In genomic region chr11:108144615-108145014, GRCh38 we compare ENCODE assay signal across 22 cellular contexts. TPM values are rescaled to one million over a fixed set of nuclear protein-coding genes. Genes with fewer than 3 reads are reported as not detected.
DNase-seq lines count a peak whose midpoint lies in the region; ATAC-seq and TF ChIP-seq lines count a peak whose summit lies in the region.
"Had no signal": no experiment of that assay in that cellular context is flagged by ENCODE, and none has a peak within 500 bp of the region (broad histone marks: within the 10 kb centered on the region; RNA-seq: fewer than 3 reads in every experiment).

No MANE protein-coding gene starts in this region.

- ATAC-seq in T-cell (replicated peaks in 1 of 4) (no peak), GM18870 (IDR thresholded peaks at IDR 0.05; ENCODE audit: unreplicated experiment) (no peak)
- no peak for ATAC-seq in stimulated activated naive CD8-positive, alpha-beta T cell treated with anti-CD3 and anti-CD28 coated beads, Interleukin-15, amount 100 ng/mL, for 72 hours
- ATAC-seq: left lung had no signal

- H3K4me1 ChIP-seq in mammary epithelial cell (ENCODE audit: insufficient read depth, low read length) = no peaks in the 10 kb centered on the region
- H3K4me1 ChIP-seq: left lung, uterus had no signal

- H3K4me1 Mint-ChIP-seq in activated naive CD4-positive, alpha-beta T cell treated with anti-CD3 and anti-CD28 coated beads for 36 hours (ENCODE audit: low read depth) = peaks cover 15% of the 10 kb centered on the region
- peaks cover 13 to 18% (median 15%) of the 10 kb centered on the region in 3 donors for H3K4me1 Mint-ChIP-seq in T-cell
- H3K4me1 Mint-ChIP-seq in activated naive CD8-positive, alpha-beta T cell treated with anti-CD3 and anti-CD28 coated beads for 36 hours = peaks cover 15% of the 10 kb centered on the region
- H3K4me1 Mint-ChIP-seq in stimulated activated naive CD8-positive, alpha-beta T cell treated with anti-CD3 and anti-CD28 coated beads, Interleukin-15, amount 100 ng/mL, for 72 hours = peaks cover 18% of the 10 kb centered on the region

- no peak overlapping the region for H3K4me3 Mint-ChIP-seq in activated naive CD4-positive, alpha-beta T cell treated with anti-CD3 and anti-CD28 coated beads for 36 hours
- H3K4me3 Mint-ChIP-seq in T-cell = no peak overlapping the region
- no peak overlapping the region for H3K4me3 Mint-ChIP-seq in activated naive CD8-positive, alpha-beta T cell treated with anti-CD3 and anti-CD28 coated beads for 36 hours
- H3K4me3 Mint-ChIP-seq in stimulated activated naive CD8-positive, alpha-beta T cell treated with anti-CD3 and anti-CD28 coated beads, Interleukin-15, amount 100 ng/mL, for 72 hours = no peak overlapping the region
- H3K4me3 Mint-ChIP-seq: IgD-negative memory B cell; T-helper 1 cell treated with Interleukin-12 subunit alpha and Interleukin-12 subunit beta and Interleukin-4 antibody, amounts not matched to agents 30 μg/mL and 1 μg/mL, for 36 hours had no signal

- in situ Hi-C loops in mammary epithelial cell (cut with MboI; ENCODE audit: low sequenced_read_pairs in 2 of 2) = no loop called here

- no peaks in the 10 kb centered on the region for H4K20me1 ChIP-seq in mammary epithelial cell (ENCODE audit: insufficient read depth, low read length)

- WGBS in mammary epithelial cell (ENCODE audit: low coverage, missing lambda C conversion rate) = 100% methylated on average over 3 of the region's 3 CpGs

- no peak overlapping the region for H3K9ac ChIP-seq in mammary epithelial cell (ENCODE audit: insufficient read depth, low read length)

- no peak for TF ChIP-seq CTCF in mammary epithelial cell (conservative IDR thresholded peaks at IDR 0.05 in 1 of 2, IDR thresholded peaks at IDR 0.05 in 1 of 2; ENCODE audit: extremely low read depth in 1 of 2, insufficient read depth in 1 of 2, low read depth in 1 of 2, low read length in 2 of 2)

- H3K27ac Mint-ChIP-seq in activated naive CD4-positive, alpha-beta T cell treated with anti-CD3 and anti-CD28 coated beads for 36 hours = peak overlapping the region; percentile 44
- peak overlapping the region; percentile 80 to 85 for H3K27ac Mint-ChIP-seq in T-cell
- peak overlapping the region; percentile 54 for H3K27ac Mint-ChIP-seq in activated naive CD8-positive, alpha-beta T cell treated with anti-CD3 and anti-CD28 coated beads for 36 hours
- peak overlapping the region; percentile 69 to 73 for H3K27ac Mint-ChIP-seq in stimulated activated naive CD8-positive, alpha-beta T cell treated with anti-CD3 and anti-CD28 coated beads, Interleukin-15, amount 100 ng/mL, for 72 hours

- peaks cover 57% of the 10 kb centered on the region for H3K36me3 Mint-ChIP-seq in activated naive CD4-positive, alpha-beta T cell treated with anti-CD3 and anti-CD28 coated beads for 36 hours (ENCODE audit: low read depth)
- H3K36me3 Mint-ChIP-seq in T-cell = peaks cover 75% of the 10 kb centered on the region
- H3K36me3 Mint-ChIP-seq in activated naive CD8-positive, alpha-beta T cell treated with anti-CD3 and anti-CD28 coated beads for 36 hours = peaks cover 57% of the 10 kb centered on the region

- no peak overlapping the region for H2AFZ ChIP-seq in mammary epithelial cell (ENCODE audit: low read depth, low read length)

- no peak overlapping the region for H3K4me3 ChIP-seq in mammary epithelial cell (replicated peaks in 1 of 3; ENCODE audit: insufficient read depth in 1 of 3, low read depth in 2 of 3, low read length in 3 of 3)
- H3K4me3 ChIP-seq: left lung, uterus had no signal

- H3K4me2 ChIP-seq in mammary epithelial cell (ENCODE audit: insufficient read depth, low read depth, low read length) = no peak overlapping the region

- dilution Hi-C loops in mammary epithelial cell (cut with HindIII; ENCODE audit: low sequenced_read_pairs) = no loop called here

- H3K9me3 ChIP-seq in mammary epithelial cell (replicated peaks; ENCODE audit: insufficient read depth, low read length) = no peaks in the 10 kb centered on the region
- H3K9me3 ChIP-seq: left lung, uterus had no signal

- intact Hi-C loops in activated naive CD4-positive, alpha-beta T cell treated with anti-CD3 and anti-CD28 coated beads for 36 hours (cut with micrococcal nuclease) = no loop called here
- intact Hi-C loops in mammary epithelial cell (cut with micrococcal nuclease) = no loop called here

- H3K36me3 ChIP-seq in mammary epithelial cell (ENCODE audit: insufficient read depth, low read length) = peaks cover 37% of the 10 kb centered on the region
- H3K36me3 ChIP-seq: uterus had no signal

- H3K27me3 ChIP-seq in mammary epithelial cell (ENCODE audit: insufficient read depth, low read length) = no peaks in the 10 kb centered on the region
- H3K27me3 ChIP-seq: left lung, uterus had no signal

- no TSS peak for BruUV-seq in mammary epithelial cell (replicated peaks; lab: Mats Ljungman, UMichigan)

- DNase-seq in activated naive CD4-positive, alpha-beta T cell treated with anti-CD3 and anti-CD28 coated beads for 36 hours = peak; percentile 7
- no peak for DNase-seq in activated naive CD4-positive, alpha-beta T cell treated with Interleukin-2 at 50 U/mL for 16 hours
- DNase-seq in T-cell (no peak), mammary epithelial cell (no peak)
- DNase-seq in activated naive CD8-positive, alpha-beta T cell treated with anti-CD3 and anti-CD28 coated beads for 36 hours = no peak
- no peak for DNase-seq in stimulated activated naive CD8-positive, alpha-beta T cell treated with anti-CD3 and anti-CD28 coated beads, Interleukin-15, amount 100 ng/mL, for 72 hours
- DNase-seq: activated gamma-delta T cell treated with Interleukin-2 at 50 U/mL for 16 hours; C1 segment of cervical spinal cord; central memory CD4-positive, alpha-beta T cell; DMS 273 treated with DMSO at 0.1 percent for 48 hours; left lung; NCI-H1105 treated with DMSO at 0.1 percent for 48 hours; NCI-H2029; NCI-H2227 treated with DMSO at 0.1 percent for 48 hours; NCI-H69; retina; small intestine; stimulated activated CD4-positive, alpha-beta T cell treated with anti-CD3 and anti-CD28 coated beads, Interleukin-2, amount 100 ng/mL, for 24 hours; uterus had no signal

- CTCF ChIA-PET in activated naive CD4-positive, alpha-beta T cell treated with anti-CD3 and anti-CD28 coated beads for 36 hours (lab: Charles Lee) = interaction anchor here (0.5 to 0.6 kb wide), 2 partner anchors 16 to 47 kb away, joined by 3 to 4 read pairs; no protein-coding TSS in a partner anchor
- CTCF ChIA-PET in T-cell (lab: Charles Lee) = interaction anchor here (0.7 to 0.8 kb wide), 2 partner anchors 75 to 1610 kb away, joined by 3 to 7 read pairs; no protein-coding TSS in a partner anchor
- CTCF ChIA-PET in mammary epithelial cell (lab: Charles Lee; ENCODE audit: low non-redundant PET) = no interaction called here

- no peaks in the 10 kb centered on the region for H3K27me3 Mint-ChIP-seq in activated naive CD4-positive, alpha-beta T cell treated with anti-CD3 and anti-CD28 coated beads for 36 hours (ENCODE audit: low read depth)
- no peaks in the 10 kb centered on the region for H3K27me3 Mint-ChIP-seq in T-cell
- no peaks in the 10 kb centered on the region for H3K27me3 Mint-ChIP-seq in activated naive CD8-positive, alpha-beta T cell treated with anti-CD3 and anti-CD28 coated beads for 36 hours
- H3K27me3 Mint-ChIP-seq in stimulated activated naive CD8-positive, alpha-beta T cell treated with anti-CD3 and anti-CD28 coated beads, Interleukin-15, amount 100 ng/mL, for 72 hours = no peaks in the 10 kb centered on the region
- H3K27me3 Mint-ChIP-seq: IgD-negative memory B cell had no signal

- POLR2A ChIA-PET in T-cell (lab: Charles Lee) = interaction anchor here in 1 of 2 donors (0.6 to 1.3 kb wide), 2 partner anchors 10 to 594 kb away, joined by 4 to 9 read pairs; no protein-coding TSS in a partner anchor

- no peak overlapping the region for H3K27ac ChIP-seq in mammary epithelial cell (ENCODE audit: insufficient read depth, low read depth, low read length)
- H3K27ac ChIP-seq: left lung, uterus had no signal

- no peaks in the 10 kb centered on the region for H3K9me3 Mint-ChIP-seq in activated naive CD4-positive, alpha-beta T cell treated with anti-CD3 and anti-CD28 coated beads for 36 hours
- no peaks in the 10 kb centered on the region for H3K9me3 Mint-ChIP-seq in T-cell
- H3K9me3 Mint-ChIP-seq in activated naive CD8-positive, alpha-beta T cell treated with anti-CD3 and anti-CD28 coated beads for 36 hours = peaks cover 1% of the 10 kb centered on the region
- H3K9me3 Mint-ChIP-seq in stimulated activated naive CD8-positive, alpha-beta T cell treated with anti-CD3 and anti-CD28 coated beads, Interleukin-15, amount 100 ng/mL, for 72 hours = no peaks in the 10 kb centered on the region
- H3K9me3 Mint-ChIP-seq: IgD-negative memory B cell; T-helper 1 cell treated with Interleukin-12 subunit alpha and Interleukin-12 subunit beta and Interleukin-4 antibody, amounts not matched to agents 30 μg/mL and 1 μg/mL, for 36 hours had no signal

- H3K79me2 ChIP-seq in mammary epithelial cell (ENCODE audit: insufficient read depth, low read length) = no peaks in the 10 kb centered on the region

RNA-seq across cellular contexts. Expression of gene ACAT1, which starts 23.2 kb away (rescaled TPM):
- total RNA-seq in activated naive CD4-positive, alpha-beta T cell treated with anti-CD3 and anti-CD28 coated beads for 36 hours = 10 to 100 TPM; 54.9 to 55.0 TPM
- total RNA-seq in T-cell (10 to 100 TPM; 19.0 to 29.5 (median 23.0) TPM), mammary epithelial cell (10 to 100 TPM; 35.0 to 35.6 TPM)
- total RNA-seq in activated naive CD8-positive, alpha-beta T cell treated with anti-CD3 and anti-CD28 coated beads for 36 hours = 10 to 100 TPM; 63.6 to 74.3 TPM
- 49.9 TPM for polyA plus RNA-seq in mammary epithelial cell
- 66.9 TPM for polyA minus RNA-seq in mammary epithelial cell
